In the genomic region with DNA sequence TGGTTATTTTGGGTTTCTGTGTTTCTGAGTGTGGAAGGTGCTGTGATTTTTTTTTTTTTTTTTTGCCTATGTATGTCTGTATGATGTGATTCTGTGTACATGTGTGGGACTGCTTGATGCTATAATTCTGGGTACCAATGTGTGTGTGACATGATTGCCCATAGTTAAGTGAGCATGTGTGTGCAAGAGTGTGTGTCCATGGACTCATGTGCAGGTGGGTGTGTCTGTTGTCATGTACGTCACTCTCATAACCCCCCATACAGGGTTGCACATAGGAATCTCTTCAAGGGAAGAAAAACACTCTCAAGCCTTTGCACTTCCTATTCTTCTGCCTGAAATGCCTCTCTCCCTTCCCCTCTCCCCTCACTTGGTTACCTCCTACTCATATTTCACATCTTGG, we compare ENCODE assay signal across 1 cellular context.
TF ChIP-seq lines count a peak whose summit lies in the region.

No MANE protein-coding gene starts in this region.

TF ChIP-seq in GM12878, 131 proteins besides CTCF, POLR2A, EP300 and RAD21:
- TF ChIP-seq, protein P1, sequence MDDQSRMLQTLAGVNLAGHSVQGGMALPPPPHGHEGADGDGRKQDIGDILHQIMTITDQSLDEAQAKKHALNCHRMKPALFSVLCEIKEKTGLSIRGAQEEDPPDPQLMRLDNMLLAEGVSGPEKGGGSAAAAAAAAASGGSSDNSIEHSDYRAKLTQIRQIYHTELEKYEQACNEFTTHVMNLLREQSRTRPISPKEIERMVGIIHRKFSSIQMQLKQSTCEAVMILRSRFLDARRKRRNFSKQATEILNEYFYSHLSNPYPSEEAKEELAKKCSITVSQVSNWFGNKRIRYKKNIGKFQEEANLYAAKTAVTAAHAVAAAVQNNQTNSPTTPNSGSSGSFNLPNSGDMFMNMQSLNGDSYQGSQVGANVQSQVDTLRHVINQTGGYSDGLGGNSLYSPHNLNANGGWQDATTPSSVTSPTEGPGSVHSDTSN (IDR thresholded peaks at IDR 0.05; ENCODE audit: insufficient replicate concordance, low read depth, low read length), result peak; percentile 28
- TF ChIP-seq, protein P2, sequence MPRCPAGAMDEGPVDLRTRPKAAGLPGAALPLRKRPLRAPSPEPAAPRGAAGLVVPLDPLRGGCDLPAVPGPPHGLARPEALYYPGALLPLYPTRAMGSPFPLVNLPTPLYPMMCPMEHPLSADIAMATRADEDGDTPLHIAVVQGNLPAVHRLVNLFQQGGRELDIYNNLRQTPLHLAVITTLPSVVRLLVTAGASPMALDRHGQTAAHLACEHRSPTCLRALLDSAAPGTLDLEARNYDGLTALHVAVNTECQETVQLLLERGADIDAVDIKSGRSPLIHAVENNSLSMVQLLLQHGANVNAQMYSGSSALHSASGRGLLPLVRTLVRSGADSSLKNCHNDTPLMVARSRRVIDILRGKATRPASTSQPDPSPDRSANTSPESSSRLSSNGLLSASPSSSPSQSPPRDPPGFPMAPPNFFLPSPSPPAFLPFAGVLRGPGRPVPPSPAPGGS (IDR thresholded peaks at IDR 0.05; ENCODE audit: borderline replicate concordance, insufficient read depth, low read depth, low read length, poor library complexity, severe bottlenecking), result peak; percentile 91
- TF ChIP-seq ZBED1 (IDR thresholded peaks at IDR 0.05; ENCODE audit: borderline replicate concordance), result no peak
